Comparison of ENCODE assay signal across 24 cellular contexts in the genomic region with DNA sequence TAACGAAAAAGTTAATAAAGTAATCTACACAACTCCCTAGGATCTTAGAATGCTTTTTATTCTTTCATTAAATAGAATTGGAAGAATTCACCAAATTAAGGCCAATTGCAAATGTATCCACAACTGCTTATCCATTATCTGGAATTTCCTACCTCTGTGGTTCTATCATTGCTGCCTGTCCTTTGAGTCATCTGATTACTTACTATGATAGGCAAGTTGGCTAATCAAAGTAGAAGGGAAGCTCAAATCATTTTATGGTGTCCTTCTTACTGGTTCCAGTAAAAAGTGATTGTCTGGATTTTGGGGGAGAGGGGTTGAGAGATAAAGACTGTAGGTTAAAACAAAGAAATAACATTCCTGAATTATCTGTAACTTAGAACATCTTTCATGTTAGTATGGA.
DNase-seq lines count a peak whose midpoint lies in the region; ATAC-seq, FAIRE-seq and TF ChIP-seq lines count a peak whose summit lies in the region.
"Had no signal": no experiment of that assay in that cellular context is flagged by ENCODE, and none has a peak within 500 bp of the region (broad histone marks: within the 10 kb centered on the region; RNA-seq: fewer than 3 reads in every experiment).

No MANE protein-coding gene starts in this region.

- peaks cover under 1 to 3% of the 10 kb centered on the region in 2 donors for H3K36me3 ChIP-seq in psoas muscle (ENCODE audit: insufficient read depth in 1 of 2, low read depth in 1 of 2)

- H3K36me3 Mint-ChIP-seq in CD4-positive, alpha-beta T cell (ENCODE audit: low read depth), result peaks cover 80% of the 10 kb centered on the region

- ATAC-seq in CD4-positive, alpha-beta T cell (ENCODE audit: poor library complexity), result no peak
- peak; percentile 29; the same call in 1 of the 3 replicates for ATAC-seq in SK-N-SH treated with all-trans-retinoic acid at 6 μM for 48 hours
- ATAC-seq in psoas muscle, result no peak
- no peak for ATAC-seq in HG02571 (IDR thresholded peaks at IDR 0.05; ENCODE audit: unreplicated experiment)
- ATAC-seq: Right ventricle myocardium inferior had no signal

- no peaks in the 10 kb centered on the region for H3K9me3 ChIP-seq in CD4-positive, alpha-beta T cell (ENCODE audit: control insufficient read depth, low read length)
- H3K9me3 ChIP-seq in psoas muscle, result no peaks in the 10 kb centered on the region
- H3K9me3 ChIP-seq: SJSA1 had no signal

- H3K27me3 Mint-ChIP-seq in CD4-positive, alpha-beta T cell, result no peaks in the 10 kb centered on the region

- CTCF ChIA-PET in CD4-positive, alpha-beta T cell (lab: Charles Lee), result no interaction called here

- intact Hi-C loops in CD4-positive, alpha-beta T cell (cut with DNase I, micrococcal nuclease), result no loop called here
- intact Hi-C loops in psoas muscle (cut with DNase I), result no loop called here

- peaks cover 26% of the 10 kb centered on the region for H3K4me1 ChIP-seq in psoas muscle

- H3K4me3 ChIP-seq in psoas muscle, result no peak overlapping the region
- H3K4me3 ChIP-seq: SJSA1 had no signal

- H3K27ac ChIP-seq in CD4-positive, alpha-beta T cell (ENCODE audit: low read depth, low read length), result no peak overlapping the region
- H3K27ac ChIP-seq in epithelial cell of prostate (peak overlapping the region; percentile 85), psoas muscle (no peak overlapping the region)
- H3K27ac ChIP-seq: SJSA1 had no signal

- 95 to 99% (median 98%) methylated on average over 1 of the region's 1 CpG for WGBS in psoas muscle, 3 donors

- DNase-seq in CD4-positive, alpha-beta T cell, result no peak
- DNase-seq in H54 (ENCODE audit: insufficient read length, low spot score) (no peak), epithelial cell of prostate (ENCODE audit: low read depth, low spot score) (no peak), psoas muscle (no peak), T-helper 1 cell (no peak)
- DNase-seq in activated CD8-positive, alpha-beta memory T cell treated with anti-CD3 and anti-CD28 coated beads, Interleukin-2, amount 50 U/mL, for 48 hours, result no peak
- DNase-seq: DMS79 treated with DMSO at 0.1 percent for 48 hours, GDM1, H7, KG1, NCI-H1105, NCI-H2029 treated with DMSO at 0.1 percent for 48 hours, NCI-H345, NCI-H524, NCI-H82 had no signal

- H3K4me1 Mint-ChIP-seq in CD4-positive, alpha-beta T cell (ENCODE audit: low read depth), result peaks cover 47% of the 10 kb centered on the region
- H3K4me1 Mint-ChIP-seq: B cell had no signal

- H3K9me3 Mint-ChIP-seq in CD4-positive, alpha-beta T cell, result no peaks in the 10 kb centered on the region
- H3K9me3 Mint-ChIP-seq: CD14-positive monocyte had no signal

- H3K4me3 Mint-ChIP-seq in CD4-positive, alpha-beta T cell, result no peak overlapping the region
- H3K4me3 Mint-ChIP-seq: B cell, CD14-positive monocyte had no signal

- TF ChIP-seq CTCF in CD4-positive, alpha-beta T cell (IDR thresholded peaks at IDR 0.05), result no peak
- TF ChIP-seq CTCF in psoas muscle (IDR thresholded peaks at IDR 0.05), result no peak

- FAIRE-seq in H54 (lab: Jason Lieb, UNC), result peak; percentile 72
- FAIRE-seq: A204.1, GM19239, RCC 7860 had no signal

- no peak for TF ChIP-seq POLR2A in H54 (IDR thresholded peaks at IDR 0.05; ENCODE audit: low read depth, low read length)

- peak overlapping the region; percentile 54 for H3K27ac Mint-ChIP-seq in CD4-positive, alpha-beta T cell
- H3K27ac Mint-ChIP-seq: B cell had no signal

- no peaks in the 10 kb centered on the region for H3K27me3 ChIP-seq in CD4-positive, alpha-beta T cell (ENCODE audit: control insufficient read depth, insufficient read depth, low read length)
- H3K27me3 ChIP-seq in psoas muscle (ENCODE audit: insufficient read depth in 3 of 3, low read length in 2 of 3), result no peaks in the 10 kb centered on the region
- H3K27me3 ChIP-seq: SJSA1 had no signal

- POLR2A ChIA-PET in CD4-positive, alpha-beta T cell (lab: Charles Lee), result no interaction called here

TF ChIP-seq in SK-N-SH treated with all-trans-retinoic acid at 6 μM for 48 hours, 23 proteins besides CTCF, POLR2A, EP300 and RAD21:
- TF ChIP-seq ESRRG (CRISPR knock-in tag; IDR thresholded peaks at IDR 0.05) (no peak), CSDC2 (CRISPR knock-in tag; IDR thresholded peaks at IDR 0.05) (no peak), ISL1 (CRISPR knock-in tag; IDR thresholded peaks at IDR 0.05) (peak; percentile 84), SNAI2 (CRISPR knock-in tag; IDR thresholded peaks at IDR 0.05) (no peak), TOX (CRISPR knock-in tag; IDR thresholded peaks at IDR 0.05; ENCODE audit: borderline replicate concordance) (no peak), ZNF70 (CRISPR knock-in tag; IDR thresholded peaks at IDR 0.05) (no peak)
